8 cellular contexts compared by ENCODE assay signal in the genomic region with DNA sequence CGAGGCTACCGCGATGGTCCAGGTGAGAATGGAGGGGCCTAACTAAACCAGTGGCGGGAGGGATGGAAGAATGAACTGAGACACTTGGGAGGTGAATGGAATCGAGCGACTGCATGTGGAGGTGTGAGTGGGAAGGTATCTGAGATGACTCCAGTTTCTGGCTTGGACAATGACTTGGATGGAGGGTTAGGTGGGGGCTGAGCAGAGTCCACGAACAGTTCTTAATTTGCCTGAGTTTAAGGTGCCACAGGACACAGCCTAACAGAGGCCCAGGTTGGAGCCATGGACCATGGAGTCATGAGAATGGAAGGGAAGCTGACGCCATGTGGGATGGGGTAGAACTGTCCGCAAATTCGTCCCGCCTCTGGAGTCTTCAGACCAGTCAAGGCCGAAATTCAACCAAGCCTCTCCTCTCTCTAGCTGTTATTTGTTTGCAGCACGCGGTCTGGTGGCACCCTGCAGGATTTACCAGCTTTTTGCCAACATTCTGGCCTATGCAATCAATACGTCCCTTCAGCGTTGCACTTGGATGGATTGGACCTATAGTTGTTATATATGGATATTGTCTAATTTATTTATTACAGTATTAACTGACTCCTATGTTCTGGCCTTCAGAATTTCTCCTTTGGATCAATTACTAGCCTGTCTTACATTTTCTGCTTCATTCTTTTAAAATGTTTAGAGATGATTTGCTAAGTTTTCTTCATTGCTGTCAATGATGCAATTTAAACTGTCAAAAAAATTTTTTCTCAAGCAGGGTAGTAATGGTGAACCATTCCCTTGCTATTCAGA. TPM values are rescaled to one million over a fixed set of nuclear protein-coding genes. Genes with fewer than 3 reads are reported as not detected.
DNase-seq lines count a peak whose midpoint lies in the region; ATAC-seq and TF ChIP-seq lines count a peak whose summit lies in the region.

No MANE protein-coding gene starts in this region.

- dilution Hi-C loops in mammary epithelial cell (cut with HindIII; ENCODE audit: low sequenced_read_pairs), result no loop called here

- DNase-seq in AG04449 (ENCODE audit: low read depth, low spot score), result no peak
- no peak for DNase-seq in mammary epithelial cell
- DNase-seq in NOMO-1 treated with DMSO at 0.1 percent for 48 hours (lab: John Stamatoyannopoulos, UW; ENCODE audit: unreplicated experiment), result no peak
- DNase-seq in DMS79 (lab: John Stamatoyannopoulos, UW), result no peak
- no peak for DNase-seq in NCI-H2107 (lab: John Stamatoyannopoulos, UW)
- DNase-seq in activated naive CD4-positive, alpha-beta T cell treated with anti-CD3 and anti-CD28 coated beads, Interleukin-2, amount 50 U/mL, for 72 hours (ENCODE audit: low spot score in 2 of 2), result no peak

- no peaks in the 10 kb centered on the region for H3K9me3 ChIP-seq in mammary epithelial cell (replicated peaks; ENCODE audit: insufficient read depth, low read length)
- no peaks in the 10 kb centered on the region for H3K9me3 ChIP-seq in mucosa of stomach (ENCODE audit: control insufficient read depth, low read length)

- peak overlapping the region; percentile 94 for H2AFZ ChIP-seq in mammary epithelial cell (ENCODE audit: low read depth, low read length)

- H3K4me1 ChIP-seq in mammary epithelial cell (ENCODE audit: insufficient read depth, low read length) (peaks cover 16% of the 10 kb centered on the region), mucosa of stomach (ENCODE audit: control insufficient read depth, insufficient read depth, low read length) (peaks cover 20% of the 10 kb centered on the region)

- no peaks in the 10 kb centered on the region for H3K36me3 Mint-ChIP-seq in activated naive CD4-positive, alpha-beta T cell treated with anti-CD3 and anti-CD28 coated beads, Interleukin-2, amount 50 U/mL, for 72 hours

- H3K4me3 ChIP-seq in AG04449 (ENCODE audit: low read depth, low read length) (peak overlapping the region; percentile 74), mammary epithelial cell (replicated peaks in 1 of 3; ENCODE audit: insufficient read depth in 1 of 3, low read depth in 2 of 3, low read length in 3 of 3) (peak overlapping the region; percentile 58 to 80 (median 66)), mucosa of stomach (ENCODE audit: low read length) (peak overlapping the region; percentile 16)

- CTCF ChIA-PET in AG04449 (lab: Yijun Ruan, JAX), result interaction anchor here (1.0 to 13.0 kb wide), 15 partner anchors 8 to 324 kb away, joined by 3 to 221 read pairs (median 6); a partner anchor contains a TSS
- CTCF ChIA-PET in mammary epithelial cell (lab: Charles Lee; ENCODE audit: low non-redundant PET), result interaction anchor here (0.6 kb wide), 2 partner anchors 44 to 241 kb away, joined by 3 read pairs; no protein-coding TSS in a partner anchor

- in situ Hi-C loops in mammary epithelial cell (cut with MboI; ENCODE audit: low sequenced_read_pairs in 2 of 2), result loop anchor here in 1 of 2 donors (25.0 kb wide), 1 partner anchor 311 kb away; a partner anchor contains a TSS

- H3K79me2 ChIP-seq in mammary epithelial cell (ENCODE audit: insufficient read depth, low read length), result peaks cover 32% of the 10 kb centered on the region

- TSS peak; percentile 54 for BruUV-seq in mammary epithelial cell (replicated peaks; lab: Mats Ljungman, UMichigan)

- H3K27me3 ChIP-seq in mammary epithelial cell (ENCODE audit: insufficient read depth, low read length) (no peaks in the 10 kb centered on the region), mucosa of stomach (ENCODE audit: control insufficient read depth, insufficient read depth, low read length) (no peaks in the 10 kb centered on the region)

- intact Hi-C loops in mammary epithelial cell (cut with micrococcal nuclease), result loop anchor here (1.0 to 5.0 kb wide), 3 partner anchors 166 to 320 kb away; a partner anchor contains a TSS

- 59% methylated on average over 14 of the region's 16 CpGs for WGBS in mammary epithelial cell (ENCODE audit: low coverage, missing lambda C conversion rate)

- H3K9me3 Mint-ChIP-seq in activated naive CD4-positive, alpha-beta T cell treated with anti-CD3 and anti-CD28 coated beads, Interleukin-2, amount 50 U/mL, for 72 hours, result no peaks in the 10 kb centered on the region

- H3K36me3 ChIP-seq in mammary epithelial cell (ENCODE audit: insufficient read depth, low read length) (peaks cover 14% of the 10 kb centered on the region), mucosa of stomach (ENCODE audit: control insufficient read depth, insufficient read depth, low read length) (no peaks in the 10 kb centered on the region)

- H3K9ac ChIP-seq in mammary epithelial cell (ENCODE audit: insufficient read depth, low read length) (peak overlapping the region; percentile 79), mucosa of stomach (ENCODE audit: low read length) (peak overlapping the region; percentile 67)

- TF ChIP-seq CTCF in AG04449 (IDR thresholded peaks at IDR 0.05; ENCODE audit: insufficient read depth, low read length, missing control alignments) (no peak), mammary epithelial cell (conservative IDR thresholded peaks at IDR 0.05 in 1 of 2, IDR thresholded peaks at IDR 0.05 in 1 of 2; ENCODE audit: extremely low read depth in 1 of 2, insufficient read depth in 1 of 2, low read depth in 1 of 2, low read length in 2 of 2) (no peak)

- H3K4me2 ChIP-seq in mammary epithelial cell (ENCODE audit: insufficient read depth, low read depth, low read length), result peak overlapping the region; percentile 88

- H3K27ac ChIP-seq in mammary epithelial cell (ENCODE audit: insufficient read depth, low read depth, low read length), result peak overlapping the region; percentile 66

- peak; percentile 1 for ATAC-seq in HG03175 (IDR thresholded peaks at IDR 0.05; ENCODE audit: unreplicated experiment)
- ATAC-seq in activated naive CD4-positive, alpha-beta T cell treated with anti-CD3 and anti-CD28 coated beads, Interleukin-2, amount 50 U/mL, for 72 hours, result no peak

- POLR2A ChIA-PET in AG04449 (lab: Yijun Ruan, JAX), result interaction anchor here (0.9 kb wide), 1 partner anchor 30 kb away, joined by 4 read pairs; a partner anchor contains a TSS

- H4K20me1 ChIP-seq in mammary epithelial cell (ENCODE audit: insufficient read depth, low read length), result no peaks in the 10 kb centered on the region

- peak overlapping the region in 1 of 2 donors; percentile 27 for H3K27ac Mint-ChIP-seq in activated naive CD4-positive, alpha-beta T cell treated with anti-CD3 and anti-CD28 coated beads, Interleukin-2, amount 50 U/mL, for 72 hours

RNA-seq across cellular contexts. Expression of a gene that starts 0.9 kb away (rescaled TPM):
- 10 to 100 TPM; 20.5 to 80.6 TPM for total RNA-seq in mammary epithelial cell
- 67.2 TPM for polyA plus RNA-seq in mammary epithelial cell
- not detected for polyA minus RNA-seq in mammary epithelial cell
- total RNA-seq in activated naive CD4-positive, alpha-beta T cell treated with anti-CD3 and anti-CD28 coated beads, Interleukin-2, amount 50 U/mL, for 72 hours, result 10 to 100 TPM; 15.8 to 96.7 TPM

RNA-seq across cellular contexts. Expression of a gene that starts 30.0 kb away (rescaled TPM):
- 100 to 1,000 TPM; 104 to 125 TPM for total RNA-seq in mammary epithelial cell
- polyA plus RNA-seq in mammary epithelial cell, result 36.6 TPM
- 123 TPM for polyA minus RNA-seq in mammary epithelial cell
- total RNA-seq in activated naive CD4-positive, alpha-beta T cell treated with anti-CD3 and anti-CD28 coated beads, Interleukin-2, amount 50 U/mL, for 72 hours, result 100 to 1,000 TPM; 151 to 173 TPM

RNA-seq across cellular contexts. Expression of a gene that starts 49.8 kb away (rescaled TPM):
- 100 to 1,000 TPM; 302 to 350 TPM for total RNA-seq in mammary epithelial cell
- polyA plus RNA-seq in mammary epithelial cell, result 187 TPM
- polyA minus RNA-seq in mammary epithelial cell, result 119 TPM
- total RNA-seq in activated naive CD4-positive, alpha-beta T cell treated with anti-CD3 and anti-CD28 coated beads, Interleukin-2, amount 50 U/mL, for 72 hours, result 100 to 1,000 TPM; 413 to 484 TPM

Comparison
In these comparisons a context has a peak if more than half of its experiments do, and no peak if none do; other contexts are left out.
1. H3K4me3 ChIP-seq: peak in every context shown above with its lines; median percentile 74 in AG04449; 66 in mammary epithelial cell; 16 in mucosa of stomach.